1 cellular context compared by ENCODE assay signal in genomic region chr1:10082785-10083479, GRCh38.
TF ChIP-seq lines count a peak whose summit lies in the region.

No MANE protein-coding gene starts in this region.

TF ChIP-seq in HEK293, 187 proteins besides CTCF, POLR2A, EP300 and RAD21:
- TF ChIP-seq ZNF146 (tag by site-specific recombination; IDR thresholded peaks at IDR 0.05) (peak; percentile 70), ZNF175 (tag by site-specific recombination; IDR thresholded peaks at IDR 0.05) (no peak), GLI2 (tag by site-specific recombination; IDR thresholded peaks at IDR 0.05; ENCODE audit: borderline replicate concordance, low read depth) (no peak), ZNF571 (tag by site-specific recombination; IDR thresholded peaks at IDR 0.05) (no peak), ZNF623 (tag by site-specific recombination; IDR thresholded peaks at IDR 0.05) (peak; percentile 87), ZNF513 (tag by site-specific recombination; IDR thresholded peaks at IDR 0.05) (peak; percentile 70), KLF9 (tag by site-specific recombination; IDR thresholded peaks at IDR 0.05; ENCODE audit: low read depth) (no peak), ZBTB10 (tag by site-specific recombination; IDR thresholded peaks at IDR 0.05) (no peak)
- TF ChIP-seq, protein P1, sequence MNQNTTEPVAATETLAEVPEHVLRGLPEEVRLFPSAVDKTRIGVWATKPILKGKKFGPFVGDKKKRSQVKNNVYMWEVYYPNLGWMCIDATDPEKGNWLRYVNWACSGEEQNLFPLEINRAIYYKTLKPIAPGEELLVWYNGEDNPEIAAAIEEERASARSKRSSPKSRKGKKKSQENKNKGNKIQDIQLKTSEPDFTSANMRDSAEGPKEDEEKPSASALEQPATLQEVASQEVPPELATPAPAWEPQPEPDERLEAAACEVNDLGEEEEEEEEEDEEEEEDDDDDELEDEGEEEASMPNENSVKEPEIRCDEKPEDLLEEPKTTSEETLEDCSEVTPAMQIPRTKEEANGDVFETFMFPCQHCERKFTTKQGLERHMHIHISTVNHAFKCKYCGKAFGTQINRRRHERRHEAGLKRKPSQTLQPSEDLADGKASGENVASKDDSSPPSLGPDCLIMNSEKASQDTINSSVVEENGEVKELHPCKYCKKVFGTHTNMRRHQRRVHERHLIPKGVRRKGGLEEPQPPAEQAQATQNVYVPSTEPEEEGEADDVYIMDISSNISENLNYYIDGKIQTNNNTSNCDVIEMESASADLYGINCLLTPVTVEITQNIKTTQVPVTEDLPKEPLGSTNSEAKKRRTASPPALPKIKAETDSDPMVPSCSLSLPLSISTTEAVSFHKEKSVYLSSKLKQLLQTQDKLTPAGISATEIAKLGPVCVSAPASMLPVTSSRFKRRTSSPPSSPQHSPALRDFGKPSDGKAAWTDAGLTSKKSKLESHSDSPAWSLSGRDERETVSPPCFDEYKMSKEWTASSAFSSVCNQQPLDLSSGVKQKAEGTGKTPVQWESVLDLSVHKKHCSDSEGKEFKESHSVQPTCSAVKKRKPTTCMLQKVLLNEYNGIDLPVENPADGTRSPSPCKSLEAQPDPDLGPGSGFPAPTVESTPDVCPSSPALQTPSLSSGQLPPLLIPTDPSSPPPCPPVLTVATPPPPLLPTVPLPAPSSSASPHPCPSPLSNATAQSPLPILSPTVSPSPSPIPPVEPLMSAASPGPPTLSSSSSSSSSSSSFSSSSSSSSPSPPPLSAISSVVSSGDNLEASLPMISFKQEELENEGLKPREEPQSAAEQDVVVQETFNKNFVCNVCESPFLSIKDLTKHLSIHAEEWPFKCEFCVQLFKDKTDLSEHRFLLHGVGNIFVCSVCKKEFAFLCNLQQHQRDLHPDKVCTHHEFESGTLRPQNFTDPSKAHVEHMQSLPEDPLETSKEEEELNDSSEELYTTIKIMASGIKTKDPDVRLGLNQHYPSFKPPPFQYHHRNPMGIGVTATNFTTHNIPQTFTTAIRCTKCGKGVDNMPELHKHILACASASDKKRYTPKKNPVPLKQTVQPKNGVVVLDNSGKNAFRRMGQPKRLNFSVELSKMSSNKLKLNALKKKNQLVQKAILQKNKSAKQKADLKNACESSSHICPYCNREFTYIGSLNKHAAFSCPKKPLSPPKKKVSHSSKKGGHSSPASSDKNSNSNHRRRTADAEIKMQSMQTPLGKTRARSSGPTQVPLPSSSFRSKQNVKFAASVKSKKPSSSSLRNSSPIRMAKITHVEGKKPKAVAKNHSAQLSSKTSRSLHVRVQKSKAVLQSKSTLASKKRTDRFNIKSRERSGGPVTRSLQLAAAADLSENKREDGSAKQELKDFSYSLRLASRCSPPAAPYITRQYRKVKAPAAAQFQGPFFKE (tag by site-specific recombination; IDR thresholded peaks at IDR 0.05; ENCODE audit: borderline replicate concordance), result no peak
- TF ChIP-seq, protein P2, sequence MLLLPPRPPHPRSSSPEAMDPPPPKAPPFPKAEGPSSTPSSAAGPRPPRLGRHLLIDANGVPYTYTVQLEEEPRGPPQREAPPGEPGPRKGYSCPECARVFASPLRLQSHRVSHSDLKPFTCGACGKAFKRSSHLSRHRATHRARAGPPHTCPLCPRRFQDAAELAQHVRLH (tag by site-specific recombination; IDR thresholded peaks at IDR 0.05), result 0 out of 2 replicates have a peak, but pooled peaks have one; percentile 17
- TF ChIP-seq, protein P3, sequence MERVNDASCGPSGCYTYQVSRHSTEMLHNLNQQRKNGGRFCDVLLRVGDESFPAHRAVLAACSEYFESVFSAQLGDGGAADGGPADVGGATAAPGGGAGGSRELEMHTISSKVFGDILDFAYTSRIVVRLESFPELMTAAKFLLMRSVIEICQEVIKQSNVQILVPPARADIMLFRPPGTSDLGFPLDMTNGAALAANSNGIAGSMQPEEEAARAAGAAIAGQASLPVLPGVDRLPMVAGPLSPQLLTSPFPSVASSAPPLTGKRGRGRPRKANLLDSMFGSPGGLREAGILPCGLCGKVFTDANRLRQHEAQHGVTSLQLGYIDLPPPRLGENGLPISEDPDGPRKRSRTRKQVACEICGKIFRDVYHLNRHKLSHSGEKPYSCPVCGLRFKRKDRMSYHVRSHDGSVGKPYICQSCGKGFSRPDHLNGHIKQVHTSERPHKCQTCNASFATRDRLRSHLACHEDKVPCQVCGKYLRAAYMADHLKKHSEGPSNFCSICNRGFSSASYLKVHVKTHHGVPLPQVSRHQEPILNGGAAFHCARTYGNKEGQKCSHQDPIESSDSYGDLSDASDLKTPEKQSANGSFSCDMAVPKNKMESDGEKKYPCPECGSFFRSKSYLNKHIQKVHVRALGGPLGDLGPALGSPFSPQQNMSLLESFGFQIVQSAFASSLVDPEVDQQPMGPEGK (tag by site-specific recombination; IDR thresholded peaks at IDR 0.05), result no peak
